ENCODE assay signal across 8 cellular contexts in genomic region chr17:41962768-41963434, GRCh38. TPM values are rescaled to one million over a fixed set of nuclear protein-coding genes. Genes with fewer than 3 reads are reported as not detected.
DNase-seq lines count a peak whose midpoint lies in the region; ATAC-seq and TF ChIP-seq lines count a peak whose summit lies in the region.

No MANE protein-coding gene starts in this region.

- H3K4me1 ChIP-seq in liver (ENCODE audit: control insufficient read depth in 4 of 4, insufficient read depth in 4 of 4, low read length in 3 of 4): peaks cover 0 to 27% (median 13%) of the 10 kb centered on the region in 4 donors

- no peak overlapping the region for H3K27ac Mint-ChIP-seq in chondrocyte (ENCODE audit: unreplicated experiment)

- no peak overlapping the region for H3K4me3 ChIP-seq in liver (ENCODE audit: low read depth in 1 of 3, low read length in 3 of 3)

- TF ChIP-seq RAD21 in liver (IDR thresholded peaks at IDR 0.05): peak; percentile 88 to 93

- peak; percentile 34 for DNase-seq in NK-92 treated with Interleukin-12 subunit alpha and Interleukin-12 subunit beta, amount 100 ng/mL, for 24 hours (lab: John Stamatoyannopoulos, UW)
- DNase-seq in NK-92 (lab: John Stamatoyannopoulos, UW; ENCODE audit: unreplicated experiment) (no peak), NCI-H446 (lab: John Stamatoyannopoulos, UW) (peak; percentile 38 to 78), chondrocyte (ENCODE audit: low spot score) (no peak)
- peak; percentile 56 to 62 for DNase-seq in activated CD4-positive, alpha-beta T cell treated with anti-CD3 and anti-CD28 coated beads for 24 hours (ENCODE audit: low read depth in 2 of 2)
- DNase-seq in stimulated activated CD4-positive, alpha-beta T cell treated with anti-CD3 and anti-CD28 coated beads, TNF-alpha, amount 100 ng/mL, for 24 hours (ENCODE audit: low read depth in 3 of 3): peak; percentile 58 to 67 (median 60)

- TF ChIP-seq CTCF in chondrocyte (IDR thresholded peaks at IDR 0.05): peak; percentile 94
- TF ChIP-seq CTCF in liver (IDR thresholded peaks at IDR 0.05; ENCODE audit: low read depth, low read length, missing input control): peak; percentile 89

- peaks cover 2% of the 10 kb centered on the region for H3K36me3 Mint-ChIP-seq in chondrocyte (ENCODE audit: low read depth)

- no peak overlapping the region for H3K9ac ChIP-seq in liver (ENCODE audit: low read depth in 1 of 2, low read length in 2 of 2)

- no peaks in the 10 kb centered on the region for H3K9me3 Mint-ChIP-seq in chondrocyte (ENCODE audit: low read depth)

- no peaks in the 10 kb centered on the region for H3K9me3 ChIP-seq in liver (ENCODE audit: control insufficient read depth in 4 of 4, low read length in 3 of 4)

- H3K27me3 Mint-ChIP-seq in chondrocyte (ENCODE audit: low read depth): no peaks in the 10 kb centered on the region

- H3K4me1 Mint-ChIP-seq in chondrocyte (ENCODE audit: low read depth): peaks cover 36% of the 10 kb centered on the region

- WGBS in liver: 23% methylated on average over 9 of the region's 9 CpGs

- no peak for ATAC-seq in HG03354 (IDR thresholded peaks at IDR 0.05; ENCODE audit: poor library complexity, severe bottlenecking, unreplicated experiment)

- H3K36me3 ChIP-seq in liver (ENCODE audit: control insufficient read depth in 4 of 4, insufficient read depth in 3 of 4, low read depth in 1 of 4, low read length in 3 of 4): no peaks in the 10 kb centered on the region

- no peaks in the 10 kb centered on the region for H3K27me3 ChIP-seq in liver (ENCODE audit: control insufficient read depth in 4 of 4, insufficient read depth in 4 of 4, low read length in 3 of 4)

- no peak overlapping the region for H3K4me3 Mint-ChIP-seq in chondrocyte (ENCODE audit: unreplicated experiment)

- H3K27ac ChIP-seq in liver (ENCODE audit: low read depth in 1 of 2, low read length in 2 of 2): no peak overlapping the region

TF ChIP-seq in liver, 16 proteins besides CTCF, POLR2A, EP300 and RAD21:
- TF ChIP-seq YY1 (IDR thresholded peaks at IDR 0.05) (no peak), JUND (IDR thresholded peaks at IDR 0.05) (no peak), MAX (IDR thresholded peaks at IDR 0.05) (no peak), FOXA1 (IDR thresholded peaks at IDR 0.05) (no peak), GABPA (IDR thresholded peaks at IDR 0.05 in 1 of 2, conservative IDR thresholded peaks at IDR 0.05 in 1 of 2) (no peak), TAF1 (conservative IDR thresholded peaks at IDR 0.05) (no peak), FOXA2 (IDR thresholded peaks at IDR 0.05) (no peak), EGR1 (IDR thresholded peaks at IDR 0.05; ENCODE audit: low read depth in 2 of 2) (no peak), RXRA (IDR thresholded peaks at IDR 0.05) (no peak), HNF4A (conservative IDR thresholded peaks at IDR 0.05) (no peak), ATF3 (IDR thresholded peaks at IDR 0.05) (no peak), ZBTB33 (IDR thresholded peaks at IDR 0.05) (no peak), SP1 (IDR thresholded peaks at IDR 0.05) (no peak), REST (IDR thresholded peaks at IDR 0.05) (no peak), NR2F2 (IDR thresholded peaks at IDR 0.05) (no peak), HNF4G (IDR thresholded peaks at IDR 0.05) (no peak)

RNA-seq across cellular contexts. Expression of gene CNP, which starts 3.7 kb away (rescaled TPM):
- total RNA-seq in chondrocyte (78.3 to 86.0 TPM (median 79.4 TPM) in 3 replicates), liver (10 to 100 TPM; 25.3 to 29.6 TPM)
- 10 to 100 TPM; 30.7 to 38.3 TPM for polyA plus RNA-seq in liver

RNA-seq across cellular contexts. Expression of gene ODAD4, which starts 32.5 kb away (rescaled TPM):
- total RNA-seq in chondrocyte (0.70 to 0.99 TPM (median 0.77 TPM) in 3 replicates), liver (1 to 10 TPM in 1 of 2 donors, under 1 TPM in 1; 0.25 to 1.0 TPM)
- polyA plus RNA-seq in liver: under 1 TPM; 0.07 to 0.21 TPM

RNA-seq across cellular contexts. Expression of gene ACLY, which starts 44.1 kb away (rescaled TPM):
- total RNA-seq in chondrocyte (181 to 189 TPM (median 187 TPM) in 3 replicates), liver (100 to 1,000 TPM in 1 of 2 donors, 10 to 100 TPM in 1; 55.4 to 133 TPM)
- 10 to 100 TPM; 12.1 to 18.8 TPM for polyA plus RNA-seq in liver

RNA-seq across cellular contexts. Expression of gene DNAJC7, which starts 54.3 kb away (rescaled TPM):
- total RNA-seq in chondrocyte (51.1 to 61.0 TPM (median 51.2 TPM) in 3 replicates), liver (10 to 100 TPM; 28.7 to 33.9 TPM)
- polyA plus RNA-seq in liver: 10 to 100 TPM; 29.4 to 31.8 TPM

RNA-seq across cellular contexts. Expression of gene NKIRAS2, which starts 57.0 kb away (rescaled TPM):
- 54.7 to 57.0 TPM (median 56.9 TPM) in 3 replicates for total RNA-seq in chondrocyte
- total RNA-seq in liver: 10 to 100 TPM; 17.3 to 17.4 TPM
- polyA plus RNA-seq in liver: 10 to 100 TPM; 16.4 to 20.7 TPM

Comparison
In these comparisons a context has a peak if more than half of its experiments do, and no peak if none do; other contexts are left out.
1. DNase-seq: peak in NK-92 treated with Interleukin-12 subunit alpha and Interleukin-12 subunit beta, amount 100 ng/mL, for 24 hours (single experiment), NCI-H446 (2 of 2), activated CD4-positive, alpha-beta T cell treated with anti-CD3 and anti-CD28 coated beads for 24 hours (2 of 2) and stimulated activated CD4-positive, alpha-beta T cell treated with anti-CD3 and anti-CD28 coated beads, TNF-alpha, amount 100 ng/mL, for 24 hours (3 of 3); none in NK-92 (single experiment) and chondrocyte (single experiment).